Comparison of ENCODE assay signal across 1 cellular context in the genomic region with DNA sequence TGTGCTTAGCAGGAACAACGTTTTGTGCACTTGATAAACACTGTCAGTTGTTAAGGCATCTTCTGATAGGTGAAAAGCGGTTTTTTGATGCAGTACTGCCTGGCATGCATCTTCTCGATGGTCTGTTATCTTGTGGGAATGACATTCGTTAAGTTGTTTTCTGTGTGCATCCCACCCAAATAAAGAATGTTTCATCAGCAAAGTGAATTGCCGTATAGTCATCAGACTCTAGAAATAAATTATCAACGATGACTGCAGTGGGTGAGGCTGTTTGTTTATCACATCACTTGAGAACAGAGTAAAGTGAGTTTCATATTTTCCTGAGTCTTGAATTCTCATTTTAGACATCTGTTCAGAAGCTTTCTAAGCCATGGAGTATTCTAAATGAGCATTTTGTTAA.
TF ChIP-seq lines count a peak whose summit lies in the region.

No MANE protein-coding gene starts in this region.

TF ChIP-seq in HEK293, 187 proteins besides CTCF, POLR2A, EP300 and RAD21 (continued from another document):
- TF ChIP-seq, protein P1, sequence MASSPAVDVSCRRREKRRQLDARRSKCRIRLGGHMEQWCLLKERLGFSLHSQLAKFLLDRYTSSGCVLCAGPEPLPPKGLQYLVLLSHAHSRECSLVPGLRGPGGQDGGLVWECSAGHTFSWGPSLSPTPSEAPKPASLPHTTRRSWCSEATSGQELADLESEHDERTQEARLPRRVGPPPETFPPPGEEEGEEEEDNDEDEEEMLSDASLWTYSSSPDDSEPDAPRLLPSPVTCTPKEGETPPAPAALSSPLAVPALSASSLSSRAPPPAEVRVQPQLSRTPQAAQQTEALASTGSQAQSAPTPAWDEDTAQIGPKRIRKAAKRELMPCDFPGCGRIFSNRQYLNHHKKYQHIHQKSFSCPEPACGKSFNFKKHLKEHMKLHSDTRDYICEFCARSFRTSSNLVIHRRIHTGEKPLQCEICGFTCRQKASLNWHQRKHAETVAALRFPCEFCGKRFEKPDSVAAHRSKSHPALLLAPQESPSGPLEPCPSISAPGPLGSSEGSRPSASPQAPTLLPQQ (tag by site-specific recombination; IDR thresholded peaks at IDR 0.05) = 0 out of 2 replicates have a peak, but pooled peaks have one; percentile 14
- TF ChIP-seq, protein P2, sequence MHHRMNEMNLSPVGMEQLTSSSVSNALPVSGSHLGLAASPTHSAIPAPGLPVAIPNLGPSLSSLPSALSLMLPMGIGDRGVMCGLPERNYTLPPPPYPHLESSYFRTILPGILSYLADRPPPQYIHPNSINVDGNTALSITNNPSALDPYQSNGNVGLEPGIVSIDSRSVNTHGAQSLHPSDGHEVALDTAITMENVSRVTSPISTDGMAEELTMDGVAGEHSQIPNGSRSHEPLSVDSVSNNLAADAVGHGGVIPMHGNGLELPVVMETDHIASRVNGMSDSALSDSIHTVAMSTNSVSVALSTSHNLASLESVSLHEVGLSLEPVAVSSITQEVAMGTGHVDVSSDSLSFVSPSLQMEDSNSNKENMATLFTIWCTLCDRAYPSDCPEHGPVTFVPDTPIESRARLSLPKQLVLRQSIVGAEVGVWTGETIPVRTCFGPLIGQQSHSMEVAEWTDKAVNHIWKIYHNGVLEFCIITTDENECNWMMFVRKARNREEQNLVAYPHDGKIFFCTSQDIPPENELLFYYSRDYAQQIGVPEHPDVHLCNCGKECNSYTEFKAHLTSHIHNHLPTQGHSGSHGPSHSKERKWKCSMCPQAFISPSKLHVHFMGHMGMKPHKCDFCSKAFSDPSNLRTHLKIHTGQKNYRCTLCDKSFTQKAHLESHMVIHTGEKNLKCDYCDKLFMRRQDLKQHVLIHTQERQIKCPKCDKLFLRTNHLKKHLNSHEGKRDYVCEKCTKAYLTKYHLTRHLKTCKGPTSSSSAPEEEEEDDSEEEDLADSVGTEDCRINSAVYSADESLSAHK (tag by site-specific recombination; IDR thresholded peaks at IDR 0.05) = 0 out of 2 replicates have a peak, but pooled peaks have one; percentile 69
- peak; percentile 18; the same call in 1 of the 2 replicates for TF ChIP-seq ZBTB17 (tag by site-specific recombination; IDR thresholded peaks at IDR 0.05)
TF ChIP-seq in HEK293: peak in this region for 6.
